In the genomic region with DNA sequence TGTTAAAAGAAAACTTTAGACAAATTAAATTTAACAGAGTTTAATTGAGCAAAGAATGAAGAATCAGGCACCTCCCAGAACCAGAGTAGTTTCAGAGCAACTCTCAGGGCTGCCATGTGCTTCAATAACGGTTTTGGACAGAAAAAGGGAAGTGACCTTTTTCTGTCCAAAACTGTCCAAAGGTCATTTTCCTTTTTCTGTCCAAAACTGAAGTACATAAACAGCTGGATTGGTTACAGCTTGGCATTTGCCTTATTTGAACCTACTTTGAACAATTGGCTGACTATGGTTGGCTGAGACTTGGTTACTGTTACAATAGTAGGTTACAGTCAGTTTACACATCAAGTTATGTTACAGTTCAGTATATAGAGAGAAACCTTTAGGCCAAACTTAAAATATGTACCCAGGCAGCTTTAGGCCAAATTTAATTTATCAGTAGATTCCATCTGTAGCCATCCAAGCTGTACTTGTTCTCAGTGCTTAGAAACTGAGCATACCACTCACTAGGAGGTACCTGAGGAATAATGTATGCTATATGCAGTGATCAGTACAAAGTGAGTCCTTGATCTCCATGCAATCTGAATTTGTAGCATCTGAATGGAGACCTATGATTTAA, we compare ENCODE assay signal across 1 cellular context.
TF ChIP-seq lines count a peak whose summit lies in the region.

No MANE protein-coding gene starts in this region.

TF ChIP-seq in HepG2, 621 proteins besides CTCF, POLR2A, EP300 and RAD21 (continued from another document):
- TF ChIP-seq, protein P1, sequence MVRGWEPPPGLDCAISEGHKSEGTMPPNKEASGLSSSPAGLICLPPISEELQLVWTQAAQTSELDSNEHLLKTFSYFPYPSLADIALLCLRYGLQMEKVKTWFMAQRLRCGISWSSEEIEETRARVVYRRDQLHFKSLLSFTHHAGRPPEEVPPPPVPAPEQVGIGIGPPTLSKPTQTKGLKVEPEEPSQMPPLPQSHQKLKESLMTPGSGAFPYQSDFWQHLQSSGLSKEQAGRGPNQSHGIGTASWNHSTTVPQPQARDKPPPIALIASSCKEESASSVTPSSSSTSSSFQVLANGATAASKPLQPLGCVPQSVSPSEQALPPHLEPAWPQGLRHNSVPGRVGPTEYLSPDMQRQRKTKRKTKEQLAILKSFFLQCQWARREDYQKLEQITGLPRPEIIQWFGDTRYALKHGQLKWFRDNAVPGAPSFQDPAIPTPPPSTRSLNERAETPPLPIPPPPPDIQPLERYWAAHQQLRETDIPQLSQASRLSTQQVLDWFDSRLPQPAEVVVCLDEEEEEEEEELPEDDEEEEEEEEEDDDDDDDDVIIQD (CRISPR knock-in tag; IDR thresholded peaks at IDR 0.05; ENCODE audit: low read depth): peak; percentile 39; the same call in 1 of the 2 replicates
- TF ChIP-seq ZNF562 (CRISPR knock-in tag; IDR thresholded peaks at IDR 0.05; ENCODE audit: borderline replicate concordance) (no peak), ZBTB1 (CRISPR knock-in tag; IDR thresholded peaks at IDR 0.05; ENCODE audit: borderline replicate concordance) (no peak), KDM6A (CRISPR knock-in tag; IDR thresholded peaks at IDR 0.05; ENCODE audit: low read depth) (no peak), LCORL (IDR thresholded peaks at IDR 0.05) (no peak), LCORL (CRISPR knock-in tag; IDR thresholded peaks at IDR 0.05) (no peak)
